ENCODE assay signal across 1 cellular context in genomic region chr10:84204122-84204521, GRCh38.
TF ChIP-seq lines count a peak whose summit lies in the region.

No MANE protein-coding gene starts in this region.

TF ChIP-seq in endothelial cell of umbilical vein, 7 proteins besides CTCF, POLR2A, EP300 and RAD21:
- TF ChIP-seq POLR2AphosphoS5 (IDR thresholded peaks at IDR 0.05; ENCODE audit: insufficient read depth, low read depth, low read length) (no peak), FOS (IDR thresholded peaks at IDR 0.05; ENCODE audit: borderline replicate concordance, insufficient read depth, low read length) (no peak), JUN (IDR thresholded peaks at IDR 0.05; ENCODE audit: borderline replicate concordance, insufficient read depth, insufficient read length, low read depth) (no peak), MYC (IDR thresholded peaks at IDR 0.05; ENCODE audit: low read depth, low read length) (no peak), GATA2 (IDR thresholded peaks at IDR 0.05; ENCODE audit: insufficient read depth, insufficient read length, low read depth, low read length) (no peak), EZH2 (IDR thresholded peaks at IDR 0.05; ENCODE audit: borderline replicate concordance, low read depth, low read length, severe bottlenecking) (no peak)
- TF ChIP-seq, protein P1, sequence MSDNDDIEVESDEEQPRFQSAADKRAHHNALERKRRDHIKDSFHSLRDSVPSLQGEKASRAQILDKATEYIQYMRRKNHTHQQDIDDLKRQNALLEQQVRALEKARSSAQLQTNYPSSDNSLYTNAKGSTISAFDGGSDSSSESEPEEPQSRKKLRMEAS (IDR thresholded peaks at IDR 0.05; ENCODE audit: insufficient read depth, insufficient read length) = no peak
